Comparison of ENCODE assay signal across 20 cellular contexts in genomic region chr4:4424499-4425115, GRCh38. TPM values are rescaled to one million over a fixed set of nuclear protein-coding genes. Genes with fewer than 3 reads are reported as not detected.
"Had no signal": no experiment of that assay in that cellular context is flagged by ENCODE, and none has a peak within 500 bp of the region (broad histone marks: within the 10 kb centered on the region; RNA-seq: fewer than 3 reads in every experiment).

No MANE protein-coding gene starts in this region.

- H3K4me1 ChIP-seq: parathyroid adenoma, SJCRH30, testis had no signal

- H3K27me3 Mint-ChIP-seq: activated CD4-positive, alpha-beta T cell treated with anti-CD3 and anti-CD28 coated beads for 36 hours; stimulated activated memory B cell treated with anti-CD40 and anti-IgM and Interleukin-4, amounts not matched to agents 10 μg/mL and 1 μg/mL and 100 μg/mL, for 72 hours; T-cell had no signal

- H3K4me3 Mint-ChIP-seq: activated CD4-positive, alpha-beta T cell treated with anti-CD3 and anti-CD28 coated beads for 36 hours; nephron; stimulated activated memory B cell treated with anti-CD40 and anti-IgM and Interleukin-4, amounts not matched to agents 10 μg/mL and 1 μg/mL and 100 μg/mL, for 72 hours; T-cell had no signal

- H3K9me3 Mint-ChIP-seq: nephron; stimulated activated memory B cell treated with anti-CD40 and anti-IgM and Interleukin-4, amounts not matched to agents 10 μg/mL and 1 μg/mL and 100 μg/mL, for 72 hours; T-cell had no signal

- H3K27ac ChIP-seq: parathyroid adenoma, SJCRH30, skin epidermis, testis had no signal

- ATAC-seq: activated CD4-positive, alpha-beta T cell treated with anti-CD3 and anti-CD28 coated beads for 36 hours; esophagus mucosa; stimulated activated memory B cell treated with anti-CD40 and anti-IgM and Interleukin-4, amounts not matched to agents 10 μg/mL and 1 μg/mL and 100 μg/mL, for 72 hours; T-cell had no signal

- H3K9ac ChIP-seq: parathyroid adenoma had no signal

- H3K4me3 ChIP-seq: right lobe of liver, SJCRH30, skin epidermis, testis had no signal

- H3K27me3 ChIP-seq: right lobe of liver, SJCRH30, testis had no signal

- H3K27ac Mint-ChIP-seq: activated CD4-positive, alpha-beta T cell treated with anti-CD3 and anti-CD28 coated beads for 36 hours; nephron; stimulated activated memory B cell treated with anti-CD40 and anti-IgM and Interleukin-4, amounts not matched to agents 10 μg/mL and 1 μg/mL and 100 μg/mL, for 72 hours had no signal

- DNase-seq: activated CD4-positive, alpha-beta T cell treated with anti-CD3 and anti-CD28 coated beads for 36 hours; activated CD4-positive, alpha-beta T cell treated with anti-CD3 and anti-CD28 coated beads, Interleukin-2, amount 50 U/mL, for 4 hours; activated naive CD4-positive, alpha-beta T cell treated with Interleukin-2 at 50 U/mL for 16 hours; activated T-cell treated with anti-CD3 and anti-CD28 coated beads, Interleukin-2, amount 50 U/mL, for 1 hour; amygdala; dermis blood vessel endothelial cell; effector CD8-positive, alpha-beta T cell; foreskin melanocyte; mammary epithelial cell; right lobe of liver; SJCRH30; stimulated activated CD4-positive, alpha-beta T cell treated with anti-CD3 and anti-CD28 coated beads, Interleukin-1b, Interleukin-23, amount 100 ng/mL, for 48 hours; testis; trophoblast cell had no signal

- H3K4me1 Mint-ChIP-seq: stimulated activated memory B cell treated with anti-CD40 and anti-IgM and Interleukin-4, amounts not matched to agents 10 μg/mL and 1 μg/mL and 100 μg/mL, for 72 hours had no signal

- H3K36me3 ChIP-seq: SJCRH30 had no signal

- H3K9me3 ChIP-seq: right lobe of liver, SJCRH30, testis had no signal

RNA-seq across cellular contexts. Expression of gene NSG1, which starts 37.7 kb away (rescaled TPM):
- total RNA-seq: dermis blood vessel endothelial cell, SJCRH30 had no signal
